Comparison of ENCODE assay signal across 8 cellular contexts in the genomic region with DNA sequence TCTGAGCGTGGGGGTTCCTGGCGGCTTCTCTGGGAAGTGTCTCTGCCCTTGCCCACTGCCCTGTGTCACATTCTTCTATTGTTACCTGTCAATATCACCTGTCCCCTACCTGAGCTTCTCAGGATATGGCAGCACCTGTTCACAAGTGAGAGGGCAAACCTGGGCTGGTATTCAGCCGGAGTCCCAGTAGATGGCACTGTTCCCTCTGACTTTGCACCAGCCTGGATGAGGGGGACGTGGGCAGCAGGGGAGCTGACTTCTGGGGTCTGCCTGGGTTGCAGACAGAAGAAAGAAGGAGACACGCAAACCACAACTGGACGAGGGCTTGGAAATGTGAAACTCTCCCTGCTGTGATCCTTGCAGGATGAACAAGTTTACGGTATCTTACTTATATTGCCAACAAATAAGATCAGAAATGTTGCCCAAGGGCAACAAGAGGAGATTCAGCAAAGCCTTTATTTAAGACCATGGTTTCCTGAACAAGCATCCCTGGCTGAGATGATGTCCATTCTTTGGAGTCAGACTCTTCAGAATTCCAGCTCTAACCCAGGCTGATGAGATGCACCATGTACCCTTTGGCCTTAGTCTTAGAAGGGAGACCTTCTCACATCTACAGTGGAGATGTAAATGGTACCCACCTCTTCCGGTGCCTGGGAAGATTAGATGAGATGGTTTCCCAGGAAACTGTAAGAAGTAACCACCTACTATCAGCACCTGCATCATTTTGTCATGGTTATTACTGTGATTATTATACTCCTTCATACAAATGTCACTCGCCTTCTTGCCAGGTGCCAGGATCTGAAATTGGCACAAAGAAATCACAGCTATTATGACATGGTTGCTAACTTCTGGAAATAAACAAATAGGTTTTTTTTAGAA.
DNase-seq lines count a peak whose midpoint lies in the region; ATAC-seq and TF ChIP-seq lines count a peak whose summit lies in the region.

No MANE protein-coding gene starts in this region.

- H3K27me3 Mint-ChIP-seq in WTC11 (ENCODE audit: low read depth) (peaks cover 23% of the 10 kb centered on the region), natural killer cell (ENCODE audit: low read depth in 2 of 2) (peaks cover 7 to 27% of the 10 kb centered on the region in 2 donors)

- no peak overlapping the region for H3K4me3 ChIP-seq in Jurkat, Clone E6-1 (ENCODE audit: low read length)
- no peak overlapping the region for H3K4me3 ChIP-seq in left lung

- H3K27ac ChIP-seq in left lung: no peak overlapping the region

- H3K36me3 ChIP-seq in left lung: no peaks in the 10 kb centered on the region

- H3K27me3 ChIP-seq in left lung: peaks cover 0 to 19% of the 10 kb centered on the region in 2 donors

- peaks cover 9% of the 10 kb centered on the region for H3K9me3 Mint-ChIP-seq in WTC11
- peaks cover 3 to 4% of the 10 kb centered on the region in 2 donors for H3K9me3 Mint-ChIP-seq in natural killer cell

- ATAC-seq in WTC11 (peak; percentile 90), left lung (peak; percentile 38), HG03139 (IDR thresholded peaks at IDR 0.05; ENCODE audit: unreplicated experiment) (no peak), natural killer cell (no peak)

- H3K36me3 Mint-ChIP-seq in WTC11: peaks cover 8% of the 10 kb centered on the region; the same call in 1 of the 2 replicates
- H3K36me3 Mint-ChIP-seq in natural killer cell: no peaks in the 10 kb centered on the region

- peak; percentile 75 for DNase-seq in D341Med (ENCODE audit: low spot score)
- peak; percentile 38 for DNase-seq in Jurkat, Clone E6-1 (ENCODE audit: low read depth, low spot score)
- DNase-seq in WTC11 (ENCODE audit: low spot score): peak; percentile 68
- DNase-seq in left lung: no peak
- no peak for DNase-seq in activated CD8-positive, alpha-beta memory T cell treated with anti-CD3 and anti-CD28 coated beads, Interleukin-2, amount 50 U/mL, for 4 hours
- no peak for DNase-seq in A172 (ENCODE audit: low spot score)
- DNase-seq in natural killer cell: no peak

- H3K27ac Mint-ChIP-seq in WTC11: no peak overlapping the region
- H3K27ac Mint-ChIP-seq in natural killer cell: no peak overlapping the region

- POLR2A ChIA-PET in WTC11 (lab: Charles Lee): no interaction called here

- intact Hi-C loops in left lung (cut with DNase I): no loop called here
- intact Hi-C loops in natural killer cell (cut with micrococcal nuclease): no loop called here

- TF ChIP-seq CTCF in WTC11 (IDR thresholded peaks at IDR 0.05) (peak; percentile 64), left lung (IDR thresholded peaks at IDR 0.05) (no peak), natural killer cell (IDR thresholded peaks at IDR 0.05) (no peak)

- H3K4me3 Mint-ChIP-seq in WTC11 (no peak overlapping the region), natural killer cell (no peak overlapping the region)

- H3K9me3 ChIP-seq in left lung: peaks cover 0 to 3% of the 10 kb centered on the region in 2 donors

- CTCF ChIA-PET in WTC11 (lab: Charles Lee): interaction anchor here (0.5 to 1.7 kb wide), 26 partner anchors 9 to 409 kb away, joined by 3 to 12 read pairs (median 4); no protein-coding TSS in a partner anchor

- H3K4me1 Mint-ChIP-seq in WTC11 (peaks cover 6% of the 10 kb centered on the region; the same call in 1 of the 2 replicates), natural killer cell (no peaks in the 10 kb centered on the region)

- H3K4me1 ChIP-seq in left lung: no peaks in the 10 kb centered on the region

TF ChIP-seq in WTC11, 78 proteins besides CTCF, POLR2A, EP300 and RAD21:
- no peak for TF ChIP-seq JUN (CRISPR knock-in tag; IDR thresholded peaks at IDR 0.05)
- TF ChIP-seq TP53 (CRISPR knock-in tag; IDR thresholded peaks at IDR 0.05): no peak
- no peak for TF ChIP-seq EMX1 (CRISPR knock-in tag; IDR thresholded peaks at IDR 0.05)
- TF ChIP-seq ZNF263 (CRISPR knock-in tag; IDR thresholded peaks at IDR 0.05; ENCODE audit: low read depth): no peak
- TF ChIP-seq ZNF423 (CRISPR knock-in tag; IDR thresholded peaks at IDR 0.05): no peak

Comparison
In these comparisons a context has a peak if more than half of its experiments do, and no peak if none do; other contexts are left out.
1. DNase-seq: peak in D341Med (single experiment), Jurkat, Clone E6-1 (single experiment) and WTC11 (single experiment); none in left lung (0 of 2), activated CD8-positive, alpha-beta memory T cell treated with anti-CD3 and anti-CD28 coated beads, Interleukin-2, amount 50 U/mL, for 4 hours (single experiment), A172 (single experiment) and natural killer cell (single experiment).
2. ATAC-seq: peak in WTC11 (single experiment) and left lung (single experiment); none in HG03139 (single experiment) and natural killer cell (0 of 3).